Comparison of ENCODE assay signal across 7 cellular contexts in the genomic region with DNA sequence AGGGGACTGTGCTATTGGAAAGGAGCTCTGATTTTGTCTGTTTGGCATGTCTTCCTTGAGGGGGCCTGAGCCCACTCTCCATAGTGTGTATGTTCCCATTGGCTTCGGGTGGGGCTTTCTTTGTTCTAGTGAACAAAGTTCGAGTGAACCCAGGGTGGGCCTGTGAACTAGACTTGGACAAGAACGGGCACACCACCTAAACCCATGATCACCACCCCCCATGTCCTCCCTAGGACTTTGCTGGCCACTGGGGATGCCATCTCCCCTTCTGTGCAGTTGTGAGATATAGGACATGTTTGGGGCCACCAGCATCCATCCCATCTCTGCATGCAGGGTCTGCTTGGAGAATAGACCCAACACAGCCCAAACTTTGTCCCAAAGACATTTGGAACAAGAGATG.
"Had no signal": no experiment of that assay in that cellular context is flagged by ENCODE, and none has a peak within 500 bp of the region (broad histone marks: within the 10 kb centered on the region; RNA-seq: fewer than 3 reads in every experiment).

No MANE protein-coding gene starts in this region.

- H3K36me3 Mint-ChIP-seq: IgD-negative memory B cell had no signal

- H3K27ac Mint-ChIP-seq: H9, IgD-negative memory B cell had no signal

- H3K9me3 Mint-ChIP-seq: H9 had no signal

- DNase-seq: GOT3, H9, HCEC 1CT, KBM-7 had no signal

- H3K4me2 ChIP-seq: KMS-11 had no signal

- H2AFZ ChIP-seq: GM23248 had no signal

- H3K4me1 Mint-ChIP-seq: IgD-negative memory B cell had no signal

- H3K4me3 Mint-ChIP-seq: H9, IgD-negative memory B cell had no signal

- H3K4me3 ChIP-seq: GM23248 had no signal

- H3K9ac ChIP-seq: GM23248, KMS-11 had no signal

- H3K27ac ChIP-seq: GM23248, KMS-11 had no signal
